Comparison of ENCODE assay signal across 1 cellular context in genomic region chr6:1187293-1188131, GRCh38.
TF ChIP-seq lines count a peak whose summit lies in the region.

No MANE protein-coding gene starts in this region.

TF ChIP-seq in HepG2, 621 proteins besides CTCF, POLR2A, EP300 and RAD21 (continued from another document and continues in another):
- TF ChIP-seq DDIT3 (CRISPR knock-in tag; IDR thresholded peaks at IDR 0.05) (no peak), HNRNPUL1 (IDR thresholded peaks at IDR 0.05; ENCODE audit: low read depth, low read length) (no peak), FOXO1 (CRISPR knock-in tag; IDR thresholded peaks at IDR 0.05) (no peak), HOXA9 (CRISPR knock-in tag; IDR thresholded peaks at IDR 0.05; ENCODE audit: borderline replicate concordance) (no peak), ZNF609 (CRISPR knock-in tag; IDR thresholded peaks at IDR 0.05; ENCODE audit: borderline replicate concordance) (no peak), ELF3 (CRISPR knock-in tag; IDR thresholded peaks at IDR 0.05) (peak; percentile 22; the same call in 1 of the 2 replicates), THAP11 (CRISPR knock-in tag; IDR thresholded peaks at IDR 0.05) (peak; percentile 44; the same call in 1 of the 2 replicates), NR1H2 (CRISPR knock-in tag; IDR thresholded peaks at IDR 0.05; ENCODE audit: borderline replicate concordance, low read depth) (no peak), ZNF331 (CRISPR knock-in tag; IDR thresholded peaks at IDR 0.05) (peak; percentile 42; the same call in 1 of the 2 replicates), ZSCAN20 (CRISPR knock-in tag; IDR thresholded peaks at IDR 0.05; ENCODE audit: borderline replicate concordance) (no peak), SALL1 (CRISPR knock-in tag; IDR thresholded peaks at IDR 0.05) (0 out of 2 replicates have a peak, but pooled peaks have one; percentile 13), ZNF333 (CRISPR knock-in tag; IDR thresholded peaks at IDR 0.05; ENCODE audit: borderline replicate concordance) (no peak), SRSF4 (IDR thresholded peaks at IDR 0.05; ENCODE audit: low read depth, low read length, poor library complexity, severe bottlenecking) (no peak), ZSCAN12 (CRISPR knock-in tag; IDR thresholded peaks at IDR 0.05) (no peak), NCOA5 (CRISPR knock-in tag; IDR thresholded peaks at IDR 0.05) (no peak), JUN (CRISPR knock-in tag; IDR thresholded peaks at IDR 0.05) (0 out of 2 replicates have a peak, but pooled peaks have one; percentile 25), PITX1 (CRISPR knock-in tag; IDR thresholded peaks at IDR 0.05) (0 out of 2 replicates have a peak, but pooled peaks have one; percentile 41), PRDM15 (CRISPR knock-in tag; IDR thresholded peaks at IDR 0.05) (no peak), FOSL2 (CRISPR knock-in tag; IDR thresholded peaks at IDR 0.05) (peak; percentile 68), ZBTB14 (CRISPR knock-in tag; IDR thresholded peaks at IDR 0.05) (no peak), NCOA2 (CRISPR knock-in tag; IDR thresholded peaks at IDR 0.05) (peak; percentile 32; the same call in 1 of the 2 replicates), ZNF766 (CRISPR knock-in tag; IDR thresholded peaks at IDR 0.05; ENCODE audit: borderline replicate concordance) (no peak), PAF1 (CRISPR knock-in tag; IDR thresholded peaks at IDR 0.05) (no peak), ETV6 (CRISPR knock-in tag; conservative IDR thresholded peaks at IDR 0.05) (no peak), ZNF740 (CRISPR knock-in tag; IDR thresholded peaks at IDR 0.05) (no peak), SP2 (CRISPR knock-in tag; IDR thresholded peaks at IDR 0.05) (no peak), KLF9 (CRISPR knock-in tag; IDR thresholded peaks at IDR 0.05; ENCODE audit: low read depth) (no peak), ZNF446 (CRISPR knock-in tag; IDR thresholded peaks at IDR 0.05) (no peak), ZNF616 (CRISPR knock-in tag; IDR thresholded peaks at IDR 0.05; ENCODE audit: low read depth) (no peak), SMAD1 (CRISPR knock-in tag; IDR thresholded peaks at IDR 0.05; ENCODE audit: borderline replicate concordance, low read depth) (no peak), NR2F1 (CRISPR knock-in tag; IDR thresholded peaks at IDR 0.05) (no peak), ZNF800 (CRISPR knock-in tag; IDR thresholded peaks at IDR 0.05) (no peak; the same call in 1 of the 2 replicates), ZNF580 (CRISPR knock-in tag; IDR thresholded peaks at IDR 0.05; ENCODE audit: borderline replicate concordance, low read depth) (peak; percentile 54; the same call in 1 of the 2 replicates), ZNF296 (CRISPR knock-in tag; conservative IDR thresholded peaks at IDR 0.05) (no peak), ZBED4 (CRISPR knock-in tag; IDR thresholded peaks at IDR 0.05; ENCODE audit: borderline replicate concordance) (0 out of 2 replicates have a peak, but pooled peaks have one; percentile 64), FOXA3 (CRISPR knock-in tag; IDR thresholded peaks at IDR 0.05) (0 out of 2 replicates have a peak, but pooled peaks have one; percentile 12), NPAS2 (CRISPR knock-in tag; IDR thresholded peaks at IDR 0.05; ENCODE audit: borderline replicate concordance) (no peak), HOXA5 (CRISPR knock-in tag; IDR thresholded peaks at IDR 0.05) (no peak), ZNF713 (CRISPR knock-in tag; IDR thresholded peaks at IDR 0.05) (no peak)
